1 cellular context compared by ENCODE assay signal in the genomic region with DNA sequence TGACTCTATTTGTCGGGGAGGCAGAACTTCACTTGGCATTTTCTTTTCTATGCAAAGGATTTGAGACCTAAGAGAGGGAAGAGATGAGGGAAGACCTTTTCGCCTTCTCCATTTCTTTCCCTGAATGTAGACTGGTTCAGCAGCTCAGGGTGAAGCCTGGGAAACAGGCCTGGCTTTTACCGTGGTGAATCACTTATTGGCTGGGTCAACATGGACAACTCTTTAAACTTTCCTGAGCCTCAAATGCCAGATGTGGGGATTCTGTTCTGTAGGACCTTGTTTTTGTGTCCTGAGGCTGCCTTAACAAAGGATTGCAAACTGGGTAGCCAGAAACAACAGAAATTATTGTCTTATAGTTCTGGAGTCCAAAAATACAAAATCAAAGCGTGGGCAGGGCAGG.
TF ChIP-seq lines count a peak whose summit lies in the region.

No MANE protein-coding gene starts in this region.

TF ChIP-seq in IMR-90, 13 proteins besides CTCF, POLR2A, EP300 and RAD21:
- no peak for TF ChIP-seq MAZ (IDR thresholded peaks at IDR 0.05; ENCODE audit: borderline replicate concordance, low read depth, low read length)
- TF ChIP-seq, protein P1, sequence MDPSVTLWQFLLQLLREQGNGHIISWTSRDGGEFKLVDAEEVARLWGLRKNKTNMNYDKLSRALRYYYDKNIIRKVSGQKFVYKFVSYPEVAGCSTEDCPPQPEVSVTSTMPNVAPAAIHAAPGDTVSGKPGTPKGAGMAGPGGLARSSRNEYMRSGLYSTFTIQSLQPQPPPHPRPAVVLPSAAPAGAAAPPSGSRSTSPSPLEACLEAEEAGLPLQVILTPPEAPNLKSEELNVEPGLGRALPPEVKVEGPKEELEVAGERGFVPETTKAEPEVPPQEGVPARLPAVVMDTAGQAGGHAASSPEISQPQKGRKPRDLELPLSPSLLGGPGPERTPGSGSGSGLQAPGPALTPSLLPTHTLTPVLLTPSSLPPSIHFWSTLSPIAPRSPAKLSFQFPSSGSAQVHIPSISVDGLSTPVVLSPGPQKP (IDR thresholded peaks at IDR 0.05; ENCODE audit: borderline replicate concordance, low read depth, low read length) = no peak
- no peak for TF ChIP-seq BHLHE40 (IDR thresholded peaks at IDR 0.05; ENCODE audit: low read depth, low read length)
- no peak for TF ChIP-seq MAFK (IDR thresholded peaks at IDR 0.05; ENCODE audit: low read depth, low read length)
- no peak for TF ChIP-seq RFX5 (IDR thresholded peaks at IDR 0.05; ENCODE audit: low read depth, low read length)
- TF ChIP-seq MXI1 (IDR thresholded peaks at IDR 0.05; ENCODE audit: borderline replicate concordance, low read depth, low read length) = no peak
- no peak for TF ChIP-seq NFE2L2 (IDR thresholded peaks at IDR 0.05; ENCODE audit: low read depth, low read length)
- TF ChIP-seq FOS (IDR thresholded peaks at IDR 0.05; ENCODE audit: low read depth, low read length) = no peak
- TF ChIP-seq CHD1 (IDR thresholded peaks at IDR 0.05; ENCODE audit: low read depth, low read length) = no peak
- no peak for TF ChIP-seq RCOR1 (IDR thresholded peaks at IDR 0.05; ENCODE audit: insufficient replicate concordance, low read length)
